In the genomic region with DNA sequence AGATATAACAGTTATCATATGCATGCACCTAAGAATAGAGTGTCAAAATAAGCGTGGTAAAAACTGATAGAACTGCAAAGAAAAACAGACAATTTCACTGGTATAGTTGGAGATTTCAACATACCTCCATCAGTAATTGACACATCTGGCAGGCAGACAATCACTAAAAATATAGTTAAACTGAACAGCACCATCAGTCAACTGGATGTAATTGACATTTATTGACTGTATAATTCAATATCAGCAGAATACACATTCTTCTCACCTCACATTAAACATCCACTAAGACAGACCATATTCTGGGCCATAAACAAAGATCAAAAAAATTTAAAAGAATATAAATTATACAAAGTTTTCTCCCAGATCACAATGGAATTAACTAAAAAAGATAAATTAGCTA, we compare ENCODE assay signal across 23 cellular contexts.
"Had no signal": no experiment of that assay in that cellular context is flagged by ENCODE, and none has a peak within 500 bp of the region (broad histone marks: within the 10 kb centered on the region; RNA-seq: fewer than 3 reads in every experiment).

No MANE protein-coding gene starts in this region.

- H3K36me3 ChIP-seq: colonic mucosa, esophagus muscularis mucosa, esophagus squamous epithelium, gastrocnemius medialis, gastroesophageal sphincter, heart left ventricle, heart right ventricle had no signal

- H3K4me3 ChIP-seq: colonic mucosa, coronary artery, dorsolateral prefrontal cortex, esophagus muscularis mucosa, esophagus squamous epithelium, gastrocnemius medialis, gastroesophageal sphincter, heart left ventricle, heart right ventricle had no signal

- H3K9me3 ChIP-seq: colonic mucosa, esophagus muscularis mucosa, esophagus squamous epithelium, gastrocnemius medialis, gastroesophageal sphincter, heart left ventricle, heart right ventricle had no signal

- H3K4me1 ChIP-seq: colonic mucosa, esophagus muscularis mucosa, esophagus squamous epithelium, foreskin keratinocyte, gastrocnemius medialis, gastroesophageal sphincter, heart left ventricle, heart right ventricle had no signal

- H3K27me3 ChIP-seq: colonic mucosa, esophagus muscularis mucosa, esophagus squamous epithelium, foreskin keratinocyte, gastrocnemius medialis, gastroesophageal sphincter, heart left ventricle, heart right ventricle had no signal

- ATAC-seq: effector memory CD8-positive, alpha-beta T cell; esophagus mucosa; foreskin keratinocyte; gastrocnemius medialis; gastroesophageal sphincter; heart left ventricle; heart right ventricle had no signal

- H3K27ac ChIP-seq: colonic mucosa, coronary artery, dorsolateral prefrontal cortex, epithelial cell of prostate, esophagus muscularis mucosa, esophagus squamous epithelium, foreskin keratinocyte, gastrocnemius medialis, gastroesophageal sphincter, heart left ventricle, heart right ventricle had no signal

- DNase-seq: colonic mucosa; cortex of kidney; dorsolateral prefrontal cortex; effector CD4-positive, alpha-beta T cell; effector CD8-positive, alpha-beta T cell; effector memory CD4-positive, alpha-beta T cell; effector memory CD8-positive, alpha-beta T cell; endodermal cell; erythroblast; esophagus squamous epithelium; foreskin fibroblast; foreskin keratinocyte; foreskin melanocyte; gastrocnemius medialis; glutamatergic neuron; head of caudate nucleus; heart left ventricle; heart right ventricle had no signal
